ENCODE assay signal across 8 cellular contexts in the genomic region with DNA sequence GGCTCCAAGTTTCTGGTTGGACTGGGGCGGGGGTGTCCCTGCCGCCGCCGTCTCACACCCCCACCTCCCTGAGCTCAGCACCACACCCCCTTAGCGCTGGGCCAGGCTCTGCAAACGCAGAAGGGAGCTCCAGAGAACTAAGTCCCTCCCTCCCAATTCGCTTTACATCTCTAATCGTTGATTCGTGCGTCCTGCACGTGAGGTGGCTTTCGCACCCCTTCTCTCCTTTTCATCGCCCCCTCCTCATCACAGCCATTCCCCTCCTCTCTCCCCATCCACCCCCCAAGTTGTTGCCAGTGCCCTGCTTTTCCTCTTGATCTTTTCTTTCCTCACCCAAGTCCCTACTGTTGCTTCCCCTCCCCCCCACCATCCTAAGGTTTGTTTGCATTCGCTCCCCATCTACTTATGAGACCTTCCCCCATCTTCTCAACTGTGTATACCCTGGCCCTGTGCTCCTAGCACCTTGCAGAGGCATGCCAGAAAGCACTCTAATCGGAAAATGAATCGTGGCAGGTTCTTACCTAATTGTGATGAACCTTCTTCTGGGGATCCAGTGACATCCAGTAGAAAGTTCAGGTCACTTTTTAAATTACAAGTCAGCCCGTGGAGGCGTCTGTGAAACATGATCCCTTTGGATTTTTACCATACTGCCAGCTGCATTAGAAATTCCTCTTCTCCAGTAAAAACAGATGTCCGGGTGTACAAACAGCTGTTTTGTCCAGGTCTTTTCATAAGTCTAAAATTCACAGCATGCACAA. TPM values are rescaled to one million over a fixed set of nuclear protein-coding genes. Genes with fewer than 3 reads are reported as not detected.
DNase-seq lines count a peak whose midpoint lies in the region; ATAC-seq and TF ChIP-seq lines count a peak whose summit lies in the region.

No MANE protein-coding gene starts in this region.

- no peaks in the 10 kb centered on the region for H3F3A ChIP-seq in Loucy (ENCODE audit: low read depth)

- H3K4me3 ChIP-seq in Loucy (ENCODE audit: low read length, poor library complexity, severe bottlenecking) (peak overlapping the region; percentile 91), osteoblast (ENCODE audit: insufficient read depth, low read length) (peak overlapping the region; percentile 83)

- H4K20me1 ChIP-seq in Loucy (ENCODE audit: insufficient read depth, low read length, poor library complexity, severe bottlenecking) = peaks cover 36% of the 10 kb centered on the region
- peaks cover 8% of the 10 kb centered on the region for H4K20me1 ChIP-seq in osteoblast (ENCODE audit: insufficient read depth, low read length)

- no peaks in the 10 kb centered on the region for H3K9me2 ChIP-seq in Loucy (replicated peaks; ENCODE audit: low read depth, low read length)

- peak overlapping the region; percentile 86 for H2AFZ ChIP-seq in Loucy (ENCODE audit: low read length)
- H2AFZ ChIP-seq in osteoblast (ENCODE audit: low read length) = peak overlapping the region; percentile 95

- H3K4me2 ChIP-seq in Loucy (ENCODE audit: low read depth, low read length, poor library complexity, severe bottlenecking) (peak overlapping the region; percentile 82), osteoblast (ENCODE audit: insufficient read depth, low read length) (peak overlapping the region; percentile 99)

- ATAC-seq in GM21786 (IDR thresholded peaks at IDR 0.05; ENCODE audit: unreplicated experiment) (no peak), HG02571 (IDR thresholded peaks at IDR 0.05; ENCODE audit: unreplicated experiment) (no peak)

- H3K27me3 ChIP-seq in Loucy (ENCODE audit: insufficient read depth, low read length, poor library complexity, severe bottlenecking) (no peaks in the 10 kb centered on the region), osteoblast (ENCODE audit: insufficient read depth, low read length) (peaks cover 14% of the 10 kb centered on the region)

- H3K36me3 ChIP-seq in Loucy (ENCODE audit: insufficient read depth, low read length) = no peaks in the 10 kb centered on the region
- no peaks in the 10 kb centered on the region for H3K36me3 ChIP-seq in osteoblast (ENCODE audit: insufficient read depth, low read length)

- H3K9me3 ChIP-seq in Loucy (ENCODE audit: insufficient read depth, low read depth, low read length) (no peaks in the 10 kb centered on the region), osteoblast (ENCODE audit: low read depth, low read length) (no peaks in the 10 kb centered on the region)

- TF ChIP-seq CTCF in Loucy (conservative IDR thresholded peaks at IDR 0.05; ENCODE audit: low read length) (no peak), osteoblast (IDR thresholded peaks at IDR 0.05; ENCODE audit: extremely low read depth, low read depth, low read length) (no peak)

- H3K4me1 ChIP-seq in Loucy (ENCODE audit: insufficient read depth, low read length, poor library complexity, severe bottlenecking) = peaks cover 51% of the 10 kb centered on the region
- H3K4me1 ChIP-seq in osteoblast (ENCODE audit: insufficient read depth, low read length) = peaks cover 19% of the 10 kb centered on the region

- peaks cover 40% of the 10 kb centered on the region for H3K79me2 ChIP-seq in Loucy (ENCODE audit: insufficient read depth, low read length)
- H3K79me2 ChIP-seq in osteoblast (ENCODE audit: insufficient read depth, low read length) = peaks cover 38% of the 10 kb centered on the region

- peak overlapping the region; percentile 42 for H3K27ac ChIP-seq in osteoblast (ENCODE audit: low read depth, low read length)

- peak overlapping the region; percentile 80 for H3K9ac ChIP-seq in Loucy (ENCODE audit: low read depth, low read length, poor library complexity, severe bottlenecking)

- DNase-seq in NCI-H1436 treated with DMSO at 0.1 percent for 48 hours (lab: John Stamatoyannopoulos, UW) = peak; percentile 68
- no peak for DNase-seq in NCI-H1436 (lab: John Stamatoyannopoulos, UW)
- peak; percentile 71 for DNase-seq in SW480 (ENCODE audit: low spot score)
- peak; percentile 84 for DNase-seq in fibroblast of gingiva (ENCODE audit: low read depth)
- DNase-seq in osteoblast (ENCODE audit: insufficient read length, low spot score, missing footprints) = peak; percentile 94

RNA-seq across cellular contexts. Expression of gene ATL2, which starts 0.6 kb away (rescaled TPM):
- total RNA-seq in osteoblast = 42.1 and 64.4 TPM in 2 replicates
